ENCODE assay signal across 17 cellular contexts in the genomic region with DNA sequence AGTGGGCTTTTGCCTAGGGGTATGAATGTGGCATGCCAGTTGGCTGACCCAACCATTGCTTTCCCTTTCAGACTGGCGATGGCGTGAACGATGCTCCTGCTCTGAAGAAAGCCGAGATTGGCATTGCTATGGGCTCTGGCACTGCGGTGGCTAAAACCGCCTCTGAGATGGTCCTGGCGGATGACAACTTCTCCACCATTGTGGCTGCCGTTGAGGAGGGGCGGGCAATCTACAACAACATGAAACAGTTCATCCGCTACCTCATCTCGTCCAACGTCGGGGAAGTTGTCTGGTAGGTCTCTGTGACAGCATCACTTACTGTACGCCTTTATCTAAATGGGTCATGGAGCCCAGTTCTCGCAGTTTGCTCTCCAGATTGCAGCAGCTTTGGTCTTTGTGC.
DNase-seq lines count a peak whose midpoint lies in the region; ATAC-seq, FAIRE-seq and TF ChIP-seq lines count a peak whose summit lies in the region.
"Had no signal": no experiment of that assay in that cellular context is flagged by ENCODE, and none has a peak within 500 bp of the region (broad histone marks: within the 10 kb centered on the region; RNA-seq: fewer than 3 reads in every experiment).

No MANE protein-coding gene starts in this region.

- H3K4ac ChIP-seq in IMR-90 (ENCODE audit: low read depth, low read length): no peak overlapping the region

- H4K91ac ChIP-seq in IMR-90 (ENCODE audit: insufficient read depth, low read depth, low read length): no peak overlapping the region

- H3K18ac ChIP-seq in IMR-90 (ENCODE audit: low read depth, low read length): no peak overlapping the region

- TF ChIP-seq CTCF in IMR-90 (conservative IDR thresholded peaks at IDR 0.05; ENCODE audit: low read depth, low read length) (no peak), WTC11 (IDR thresholded peaks at IDR 0.05) (no peak), glutamatergic neuron (IDR thresholded peaks at IDR 0.05; ENCODE audit: partially characterized antibody, unreplicated experiment) (no peak), osteoblast (IDR thresholded peaks at IDR 0.05; ENCODE audit: extremely low read depth, low read depth, low read length) (no peak)

- POLR2A ChIA-PET in IMR-90 (lab: Charles Lee; ENCODE audit: unreplicated experiment) (no interaction called here), WTC11 (lab: Charles Lee) (no interaction called here)

- H3K23ac ChIP-seq in IMR-90 (ENCODE audit: low read depth, low read length): no peak overlapping the region

- H4K5ac ChIP-seq in IMR-90 (ENCODE audit: low read depth, low read length): no peak overlapping the region

- no peaks in the 10 kb centered on the region for H3K27me3 ChIP-seq in IMR-90 (ENCODE audit: control insufficient read depth, insufficient read depth, low read length)
- H3K27me3 ChIP-seq in osteoblast (ENCODE audit: insufficient read depth, low read length): no peaks in the 10 kb centered on the region
- H3K27me3 ChIP-seq: BLaER1, SJCRH30 had no signal

- no peak overlapping the region for H2BK15ac ChIP-seq in IMR-90 (ENCODE audit: low read depth, low read length)

- H3K9me3 ChIP-seq in IMR-90 (ENCODE audit: control insufficient read depth, insufficient read depth, low read length) (no peaks in the 10 kb centered on the region), osteoblast (ENCODE audit: low read depth, low read length) (no peaks in the 10 kb centered on the region)
- H3K9me3 ChIP-seq: BLaER1, SJCRH30 had no signal

- H2BK120ac ChIP-seq in IMR-90 (ENCODE audit: low read depth, low read length): no peak overlapping the region

- H4K20me1 ChIP-seq in IMR-90 (ENCODE audit: insufficient read depth, low read length): peaks cover 38% of the 10 kb centered on the region
- H4K20me1 ChIP-seq in osteoblast (ENCODE audit: insufficient read depth, low read length): peaks cover 15% of the 10 kb centered on the region

- TF ChIP-seq POLR2A in GM12892 (IDR thresholded peaks at IDR 0.05; ENCODE audit: low read depth, low read length) (0 out of 2 replicates have a peak, but pooled peaks have one; percentile 14), IMR-90 (IDR thresholded peaks at IDR 0.05; ENCODE audit: low read depth, low read length) (no peak)

- H2BK20ac ChIP-seq in IMR-90 (ENCODE audit: low read depth, low read length): no peak overlapping the region

- H3K79me1 ChIP-seq in IMR-90 (ENCODE audit: low read depth in 1 of 2, low read length in 2 of 2): peaks cover 50 to 69% of the 10 kb centered on the region in 2 experiments

- H2AK5ac ChIP-seq in IMR-90 (ENCODE audit: low read depth, low read length): no peak overlapping the region

- H3K4me2 ChIP-seq in IMR-90 (ENCODE audit: low read depth, low read length) (no peak overlapping the region), osteoblast (ENCODE audit: insufficient read depth, low read length) (no peak overlapping the region)
- H3K4me2 ChIP-seq: BLaER1 had no signal

- H3K36me3 Mint-ChIP-seq in WTC11: peaks cover 96% of the 10 kb centered on the region
- peaks cover 27% of the 10 kb centered on the region for H3K36me3 Mint-ChIP-seq in glutamatergic neuron (ENCODE audit: unreplicated experiment)

- in situ Hi-C loops in IMR-90 (cut with MboI; ENCODE audit: low sequenced_read_pairs): no loop called here

- 100% methylated on average over 8 of the region's 15 CpGs; no CpG with 5 or more reads in 1 of the 2 experiments for WGBS in IMR-90 (ENCODE audit: extremely low coverage in 2 of 2, insufficient read length in 1 of 2), 2 experiments

- H3K4me3 ChIP-seq in IMR-90 (ENCODE audit: insufficient read depth, low read depth, low read length): no peak overlapping the region
- H3K4me3 ChIP-seq in osteoblast (ENCODE audit: insufficient read depth, low read length): no peak overlapping the region
- H3K4me3 ChIP-seq: BLaER1, SJCRH30 had no signal

- ATAC-seq in IMR-90 (ENCODE audit: low read depth): no peak
- no peak for ATAC-seq in WTC11
- ATAC-seq in HG03097 (IDR thresholded peaks at IDR 0.05; ENCODE audit: low FRiP score, unreplicated experiment): no peak

- intact Hi-C loops in IMR-90 (cut with micrococcal nuclease): no loop called here

- H2AK9ac ChIP-seq in IMR-90 (replicated peaks; ENCODE audit: low read depth, low read length, poor library complexity): no peak overlapping the region

- H3K27me3 Mint-ChIP-seq in WTC11 (ENCODE audit: low read depth) (no peaks in the 10 kb centered on the region), glutamatergic neuron (ENCODE audit: unreplicated experiment) (peaks cover 13% of the 10 kb centered on the region)
- H3K27me3 Mint-ChIP-seq: CD4-positive, alpha-beta memory T cell had no signal

- H3K27ac ChIP-seq in IMR-90 (ENCODE audit: insufficient read depth, low read length): no peak overlapping the region
- no peak overlapping the region for H3K27ac ChIP-seq in osteoblast (ENCODE audit: low read depth, low read length)
- H3K27ac ChIP-seq: BLaER1, SJCRH30 had no signal

- peaks cover 30% of the 10 kb centered on the region for H3K79me2 ChIP-seq in osteoblast (ENCODE audit: insufficient read depth, low read length)

- H3K4me1 ChIP-seq in IMR-90 (ENCODE audit: control insufficient read depth, insufficient read depth, low read length): no peaks in the 10 kb centered on the region
- peaks cover 5% of the 10 kb centered on the region for H3K4me1 ChIP-seq in osteoblast (ENCODE audit: insufficient read depth, low read length)
- H3K4me1 ChIP-seq: SJCRH30 had no signal

- H3K14ac ChIP-seq in IMR-90 (replicated peaks; ENCODE audit: low read depth, low read length): no peak overlapping the region

- H3K27ac Mint-ChIP-seq in WTC11: 0 out of 2 replicates have a peak overlapping the region, but pooled peaks have one; percentile 38
- H3K27ac Mint-ChIP-seq in glutamatergic neuron (ENCODE audit: unreplicated experiment): peak overlapping the region; percentile 85

- no peak for TF ChIP-seq RAD21 in IMR-90 (IDR thresholded peaks at IDR 0.05; ENCODE audit: low read length)

- no peak for DNase-seq in GM12892 (ENCODE audit: insufficient read length)
- DNase-seq in IMR-90: no peak
- DNase-seq in WTC11 (ENCODE audit: low spot score): no peak
- DNase-seq in glutamatergic neuron: no peak
- DNase-seq in NCI-H2171 treated with DMSO at 0.1 percent for 48 hours (lab: John Stamatoyannopoulos, UW): no peak
- DNase-seq in osteoblast (ENCODE audit: insufficient read length, low spot score, missing footprints): no peak
- no peak for DNase-seq in DMS79 (lab: John Stamatoyannopoulos, UW)
- DNase-seq: CD4-positive, alpha-beta memory T cell; Kasumi-1; NCI-H1417; NCI-H1694 treated with DMSO at 0.1 percent for 48 hours; NCI-H446 treated with DMSO at 0.1 percent for 48 hours; NCI-H526 treated with DMSO at 0.1 percent for 48 hours; SJCRH30 had no signal

- H2AFZ ChIP-seq in IMR-90 (replicated peaks; ENCODE audit: low read length, poor library complexity) (peak overlapping the region; percentile 28), osteoblast (ENCODE audit: low read length) (no peak overlapping the region)

- no peak overlapping the region for H3K4me3 Mint-ChIP-seq in WTC11
- no peak overlapping the region for H3K4me3 Mint-ChIP-seq in glutamatergic neuron (ENCODE audit: unreplicated experiment)
- H3K4me3 Mint-ChIP-seq: CD4-positive, alpha-beta memory T cell had no signal

- no TSS peak for BruUV-seq in IMR-90 (replicated peaks; lab: Mats Ljungman, UMichigan)

- H3K9ac ChIP-seq in IMR-90 (ENCODE audit: low read depth, low read length): no peak overlapping the region
- H3K9ac ChIP-seq: BLaER1 had no signal

- peaks cover 74% of the 10 kb centered on the region for H3K36me3 ChIP-seq in IMR-90 (ENCODE audit: control insufficient read depth, insufficient read depth, low read length)
- H3K36me3 ChIP-seq in osteoblast (ENCODE audit: insufficient read depth, low read length): peaks cover 98% of the 10 kb centered on the region

- dilution Hi-C loops in IMR-90 (cut with HindIII; ENCODE audit: low sequenced_read_pairs, unreplicated experiment): no loop called here

- H3K4me1 Mint-ChIP-seq in WTC11 (no peaks in the 10 kb centered on the region), glutamatergic neuron (ENCODE audit: low read depth, unreplicated experiment) (peaks cover 45% of the 10 kb centered on the region)

- no peak overlapping the region for H2BK5ac ChIP-seq in IMR-90 (ENCODE audit: low read depth, low read length, poor library complexity, severe bottlenecking)

- no peak for FAIRE-seq in GM12892 (lab: Jason Lieb, UNC)
- FAIRE-seq: GM18507 had no signal

- no peak overlapping the region for H4K8ac ChIP-seq in IMR-90 (ENCODE audit: low read depth in 2 of 2, low read length in 2 of 2)

- CTCF ChIA-PET in IMR-90 (lab: Yijun Ruan, JAX) (no interaction called here), WTC11 (lab: Charles Lee) (no interaction called here)

- H3K9me3 Mint-ChIP-seq in WTC11: no peaks in the 10 kb centered on the region
- peaks cover 13% of the 10 kb centered on the region for H3K9me3 Mint-ChIP-seq in glutamatergic neuron (ENCODE audit: unreplicated experiment)
- H3K9me3 Mint-ChIP-seq: CD4-positive, alpha-beta memory T cell had no signal

- H3K9me1 ChIP-seq in IMR-90 (ENCODE audit: insufficient read depth, low read length): peaks cover 8% of the 10 kb centered on the region; the same call in 1 of the 2 replicates

- H3K56ac ChIP-seq in IMR-90 (ENCODE audit: extremely low read depth, insufficient read depth, low read length): no peak overlapping the region

TF ChIP-seq in IMR-90, 13 proteins besides CTCF, POLR2A, EP300 and RAD21 (continues in another document):
- TF ChIP-seq SMC3 (IDR thresholded peaks at IDR 0.05; ENCODE audit: low read depth, low read length): no peak
- TF ChIP-seq, protein P1, sequence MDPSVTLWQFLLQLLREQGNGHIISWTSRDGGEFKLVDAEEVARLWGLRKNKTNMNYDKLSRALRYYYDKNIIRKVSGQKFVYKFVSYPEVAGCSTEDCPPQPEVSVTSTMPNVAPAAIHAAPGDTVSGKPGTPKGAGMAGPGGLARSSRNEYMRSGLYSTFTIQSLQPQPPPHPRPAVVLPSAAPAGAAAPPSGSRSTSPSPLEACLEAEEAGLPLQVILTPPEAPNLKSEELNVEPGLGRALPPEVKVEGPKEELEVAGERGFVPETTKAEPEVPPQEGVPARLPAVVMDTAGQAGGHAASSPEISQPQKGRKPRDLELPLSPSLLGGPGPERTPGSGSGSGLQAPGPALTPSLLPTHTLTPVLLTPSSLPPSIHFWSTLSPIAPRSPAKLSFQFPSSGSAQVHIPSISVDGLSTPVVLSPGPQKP (IDR thresholded peaks at IDR 0.05; ENCODE audit: borderline replicate concordance, low read depth, low read length): no peak

TF ChIP-seq in WTC11, 78 proteins besides CTCF, POLR2A, EP300 and RAD21 (continues in another document):
- no peak for TF ChIP-seq GRHL2 (CRISPR knock-in tag; IDR thresholded peaks at IDR 0.05; ENCODE audit: insufficient replicate concordance, severe bottlenecking)
- TF ChIP-seq, protein P2, sequence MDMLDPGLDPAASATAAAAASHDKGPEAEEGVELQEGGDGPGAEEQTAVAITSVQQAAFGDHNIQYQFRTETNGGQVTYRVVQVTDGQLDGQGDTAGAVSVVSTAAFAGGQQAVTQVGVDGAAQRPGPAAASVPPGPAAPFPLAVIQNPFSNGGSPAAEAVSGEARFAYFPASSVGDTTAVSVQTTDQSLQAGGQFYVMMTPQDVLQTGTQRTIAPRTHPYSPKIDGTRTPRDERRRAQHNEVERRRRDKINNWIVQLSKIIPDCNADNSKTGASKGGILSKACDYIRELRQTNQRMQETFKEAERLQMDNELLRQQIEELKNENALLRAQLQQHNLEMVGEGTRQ (CRISPR knock-in tag; IDR thresholded peaks at IDR 0.05): no peak
- no peak for TF ChIP-seq ZNF416 (CRISPR knock-in tag; IDR thresholded peaks at IDR 0.05)
